ENCODE assay signal across 15 cellular contexts in genomic region chr6:16437984-16438383, GRCh38.
DNase-seq lines count a peak whose midpoint lies in the region; ATAC-seq and TF ChIP-seq lines count a peak whose summit lies in the region.
"Had no signal": no experiment of that assay in that cellular context is flagged by ENCODE, and none has a peak within 500 bp of the region (broad histone marks: within the 10 kb centered on the region; RNA-seq: fewer than 3 reads in every experiment).

No MANE protein-coding gene starts in this region.

- peak overlapping the region; percentile 100 for H3K27ac Mint-ChIP-seq in activated CD4-positive, alpha-beta memory T cell treated with anti-CD3 and anti-CD28 coated beads for 36 hours
- H3K27ac Mint-ChIP-seq: GM23338 had no signal

- DNase-seq in activated CD8-positive, alpha-beta memory T cell treated with anti-CD3 and anti-CD28 coated beads, Interleukin-2, amount 50 U/mL, for 4 hours, result peak; percentile 31
- DNase-seq in activated CD8-positive, alpha-beta memory T cell treated with anti-CD3 and anti-CD28 coated beads for 24 hours, result no peak
- DNase-seq in activated CD4-positive, alpha-beta memory T cell treated with anti-CD3 and anti-CD28 coated beads for 36 hours, result peak; percentile 73
- DNase-seq in esophagus squamous epithelium (lab: John Stamatoyannopoulos, UW) (no peak), occipital lobe (lab: John Stamatoyannopoulos, UW) (no peak), sciatic nerve (ENCODE audit: low spot score) (no peak)
- DNase-seq in stimulated activated naive CD8-positive, alpha-beta T cell treated with anti-CD3 and anti-CD28 coated beads, Interleukin-15, Interleukin-2, amounts not matched to agents 100 U/mL and 50 U/mL, for 24 hours, result no peak
- DNase-seq: COR-L47, NCI-H1417, NCI-H446 had no signal

- intact Hi-C loops in activated CD4-positive, alpha-beta memory T cell treated with anti-CD3 and anti-CD28 coated beads for 36 hours (cut with micrococcal nuclease), result loop anchor here (1.0 to 10.0 kb wide), 4 partner anchors 25 to 1267 kb away; partner anchors contain the start of gene NUP153
- intact Hi-C loops in esophagus squamous epithelium (cut with DNase I), result no loop called here
- intact Hi-C loops in sciatic nerve (cut with DNase I), result no loop called here

- H3K27ac ChIP-seq in esophagus squamous epithelium, result peak overlapping the region in 3 of 4 donors; percentile 5 to 85 (median 67)
- H3K27ac ChIP-seq: SJSA1, VCaP had no signal

- H3K4me1 ChIP-seq in esophagus squamous epithelium, result peaks cover 13 to 50% (median 16%) of the 10 kb centered on the region in 3 donors

- H3K9me3 ChIP-seq in esophagus squamous epithelium, result no peaks in the 10 kb centered on the region
- H3K9me3 ChIP-seq: SJSA1 had no signal

- POLR2A ChIA-PET in activated CD4-positive, alpha-beta memory T cell treated with anti-CD3 and anti-CD28 coated beads for 36 hours (lab: Charles Lee), result interaction anchor here (0.6 to 5.7 kb wide), 16 partner anchors 14 to 325 kb away, joined by 3 to 80 read pairs (median 4); partner anchors contain the start of gene ATXN1

- H3K27me3 ChIP-seq in esophagus squamous epithelium, result no peaks in the 10 kb centered on the region
- H3K27me3 ChIP-seq: SJSA1 had no signal

- ATAC-seq in stimulated activated naive CD8-positive, alpha-beta T cell treated with anti-CD3 and anti-CD28 coated beads, Interleukin-15, Interleukin-2, amounts not matched to agents 100 U/mL and 50 U/mL, for 24 hours, result peak; percentile 20
- ATAC-seq in GM18868 (IDR thresholded peaks at IDR 0.05; ENCODE audit: unreplicated experiment) (no peak), sciatic nerve (no peak)
- ATAC-seq: GM23338, K562 had no signal

- no peaks in the 10 kb centered on the region for H3K36me3 ChIP-seq in esophagus squamous epithelium
- H3K36me3 ChIP-seq: SJSA1 had no signal

- 40 to 58% methylated on average over 2 to 3 of the region's 3 CpGs for WGBS in esophagus squamous epithelium, 2 donors

- TF ChIP-seq CTCF in esophagus squamous epithelium (IDR thresholded peaks at IDR 0.05), result peak in 1 of 6 experiments; percentile 17

- H3K27me3 Mint-ChIP-seq in activated CD4-positive, alpha-beta memory T cell treated with anti-CD3 and anti-CD28 coated beads for 36 hours, result no peaks in the 10 kb centered on the region

- H3K4me3 Mint-ChIP-seq in activated CD4-positive, alpha-beta memory T cell treated with anti-CD3 and anti-CD28 coated beads for 36 hours, result peak overlapping the region; percentile 98
- H3K4me3 Mint-ChIP-seq: GM23338 had no signal

- CTCF ChIA-PET in activated CD4-positive, alpha-beta memory T cell treated with anti-CD3 and anti-CD28 coated beads for 36 hours (lab: Charles Lee), result interaction anchor here (0.8 to 1.9 kb wide), 9 partner anchors 17 to 324 kb away, joined by 3 to 14 read pairs (median 6); partner anchors contain the start of gene ATXN1

- peaks cover 70% of the 10 kb centered on the region for H3K4me1 Mint-ChIP-seq in activated CD4-positive, alpha-beta memory T cell treated with anti-CD3 and anti-CD28 coated beads for 36 hours (ENCODE audit: low read depth)
- H3K4me1 Mint-ChIP-seq: GM23338 had no signal

- H3K4me3 ChIP-seq in esophagus squamous epithelium, result no peak overlapping the region
- H3K4me3 ChIP-seq: GM23338, K562, SJSA1 had no signal

- H3K36me3 Mint-ChIP-seq in activated CD4-positive, alpha-beta memory T cell treated with anti-CD3 and anti-CD28 coated beads for 36 hours, result peaks cover 30% of the 10 kb centered on the region

- TF ChIP-seq POLR2A in esophagus squamous epithelium (IDR thresholded peaks at IDR 0.05), result no peak

- no peaks in the 10 kb centered on the region for H3K9me3 Mint-ChIP-seq in activated CD4-positive, alpha-beta memory T cell treated with anti-CD3 and anti-CD28 coated beads for 36 hours
- H3K9me3 Mint-ChIP-seq: GM23338 had no signal

Comparison
In these comparisons a context has a peak if more than half of its experiments do, and no peak if none do; other contexts are left out.
1. DNase-seq: peak in activated CD8-positive, alpha-beta memory T cell treated with anti-CD3 and anti-CD28 coated beads, Interleukin-2, amount 50 U/mL, for 4 hours (single experiment) and activated CD4-positive, alpha-beta memory T cell treated with anti-CD3 and anti-CD28 coated beads for 36 hours (single experiment); none in activated CD8-positive, alpha-beta memory T cell treated with anti-CD3 and anti-CD28 coated beads for 24 hours (single experiment), esophagus squamous epithelium (single experiment), stimulated activated naive CD8-positive, alpha-beta T cell treated with anti-CD3 and anti-CD28 coated beads, Interleukin-15, Interleukin-2, amounts not matched to agents 100 U/mL and 50 U/mL, for 24 hours (single experiment), occipital lobe (single experiment) and sciatic nerve (single experiment).